10 cellular contexts compared by ENCODE assay signal in the genomic region with DNA sequence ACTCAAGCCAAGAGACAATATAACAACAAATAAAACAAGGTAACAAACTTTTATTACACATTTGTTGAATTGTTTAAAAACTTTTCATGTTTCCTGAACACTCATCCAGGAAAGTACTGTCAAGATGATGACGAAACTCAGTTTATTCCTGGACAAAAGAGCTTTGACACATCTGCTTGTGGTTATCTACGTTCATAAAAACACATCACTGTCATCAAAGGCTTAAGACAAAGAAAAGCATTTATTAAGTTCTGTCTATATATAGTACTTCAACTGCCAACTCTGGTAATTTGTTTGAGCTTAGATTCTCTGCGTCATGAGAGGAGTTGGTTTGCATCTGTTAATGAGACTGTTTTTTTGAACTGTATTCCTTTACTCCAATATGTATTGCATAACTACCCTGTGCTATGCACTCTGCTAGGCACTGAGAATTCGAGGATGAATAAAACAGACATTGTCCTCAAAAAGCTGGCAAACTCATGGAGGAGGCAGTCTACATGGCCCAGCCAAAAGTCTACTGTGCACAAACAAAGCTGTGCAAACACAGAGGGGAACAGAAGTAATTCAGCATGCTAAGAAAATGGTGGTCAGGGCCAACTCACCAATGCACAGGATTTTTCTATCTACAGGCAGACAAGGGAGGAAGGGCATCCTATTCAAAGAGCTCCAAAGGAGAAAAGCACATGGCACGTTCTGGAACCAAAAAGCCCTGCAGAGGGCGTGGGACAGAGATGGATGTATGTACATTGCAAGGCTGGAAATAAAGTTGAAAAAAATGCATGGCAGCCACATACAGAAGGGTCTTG. TPM values are rescaled to one million over a fixed set of nuclear protein-coding genes. Genes with fewer than 3 reads are reported as not detected.
A peak's percentile ranks its signal among the peaks of the same experiment; 100 is the strongest.
DNase-seq lines count a peak whose midpoint lies in the region; FAIRE-seq and TF ChIP-seq lines count a peak whose summit lies in the region.
"Had no signal": no experiment of that assay in that cellular context is flagged by ENCODE, and none has a peak within 500 bp of the region (broad histone marks: within the 10 kb centered on the region; RNA-seq: fewer than 3 reads in every experiment).

No MANE protein-coding gene starts in this region.

- no peak overlapping the region for H3K9ac ChIP-seq in colonic mucosa (ENCODE audit: low read depth in 2 of 2, low read length in 2 of 2)

- H3K4me1 ChIP-seq in colonic mucosa = peaks cover 13% of the 10 kb centered on the region
- no peaks in the 10 kb centered on the region for H3K4me1 ChIP-seq in muscle layer of duodenum (ENCODE audit: control insufficient read depth in 1 of 2, insufficient read depth in 2 of 2, low read length in 2 of 2)

- no peak for FAIRE-seq in RCC 7860 (lab: Jason Lieb, UNC)

- peak overlapping the region; percentile 29 for H3K27ac ChIP-seq in colonic mucosa
- H3K27ac ChIP-seq in muscle layer of duodenum (ENCODE audit: low read length) = peak overlapping the region; percentile 6
- H3K27ac ChIP-seq: HL-60 had no signal

- H3K9me3 ChIP-seq in colonic mucosa (no peaks in the 10 kb centered on the region), muscle layer of duodenum (ENCODE audit: control insufficient read depth in 1 of 2, low read length in 2 of 2) (no peaks in the 10 kb centered on the region)

- H3K27me3 ChIP-seq in colonic mucosa (no peaks in the 10 kb centered on the region), muscle layer of duodenum (ENCODE audit: low read depth, low read length) (no peaks in the 10 kb centered on the region)

- H3K4me3 ChIP-seq in colonic mucosa = no peak overlapping the region
- H3K4me3 ChIP-seq in muscle layer of duodenum (ENCODE audit: low read depth in 1 of 2, low read length in 2 of 2) = no peak overlapping the region

- DNase-seq in ELR (ENCODE audit: low read depth) = peak; percentile 96
- peak; percentile 44 for DNase-seq in NCI-H2081 treated with DMSO at 0.1 percent for 48 hours (lab: John Stamatoyannopoulos, UW)
- no peak for DNase-seq in colonic mucosa
- no peak for DNase-seq in effector CD8-positive, alpha-beta T cell (lab: John Stamatoyannopoulos, UW)
- no peak for DNase-seq in OCI-M1 (lab: John Stamatoyannopoulos, UW)
- DNase-seq in RCC 7860 (ENCODE audit: low spot score) = no peak
- no peak for DNase-seq in activated CD4-positive, alpha-beta T cell treated with anti-CD3 and anti-CD28 coated beads, Interleukin-2, amount 50 U/mL, for 48 hours
- DNase-seq: activated CD4-positive, alpha-beta T cell treated with anti-CD3 and anti-CD28 coated beads for 4 hours had no signal

- no peaks in the 10 kb centered on the region for H3K36me3 ChIP-seq in colonic mucosa
- no peaks in the 10 kb centered on the region for H3K36me3 ChIP-seq in muscle layer of duodenum (ENCODE audit: control insufficient read depth in 1 of 2, insufficient read depth in 2 of 2, low read length in 2 of 2)

- no peak for TF ChIP-seq CTCF in colonic mucosa (IDR thresholded peaks at IDR 0.05)

- intact Hi-C loops in colonic mucosa (cut with DNase I) = no loop called here

RNA-seq across cellular contexts. Expression of a gene that starts 21.5 kb away (rescaled TPM):
- 10 to 100 TPM; 49.6 to 81.3 TPM for total RNA-seq in colonic mucosa

RNA-seq across cellular contexts. Expression of a gene that starts 54.4 kb away (rescaled TPM):
- total RNA-seq in colonic mucosa = not detected

Comparison
In these comparisons a context has a peak if more than half of its experiments do, and no peak if none do; other contexts are left out.
1. DNase-seq: peak in ELR (single experiment) and NCI-H2081 treated with DMSO at 0.1 percent for 48 hours (single experiment); none in colonic mucosa (single experiment), effector CD8-positive, alpha-beta T cell (single experiment), OCI-M1 (single experiment), RCC 7860 (single experiment) and activated CD4-positive, alpha-beta T cell treated with anti-CD3 and anti-CD28 coated beads, Interleukin-2, amount 50 U/mL, for 48 hours (0 of 2).